In genomic region chr13:48334534-48335127, GRCh38 we compare ENCODE assay signal across 8 cellular contexts.
DNase-seq lines count a peak whose midpoint lies in the region; ATAC-seq and TF ChIP-seq lines count a peak whose summit lies in the region.

No MANE protein-coding gene starts in this region.

- H3K9me2 ChIP-seq in SU-DHL-6 (replicated peaks; ENCODE audit: insufficient read depth, low read length), result no peaks in the 10 kb centered on the region

- H3K4me3 ChIP-seq in SU-DHL-6 (ENCODE audit: insufficient read depth, low read length, poor library complexity, severe bottlenecking), result no peak overlapping the region

- H2AFZ ChIP-seq in SU-DHL-6 (ENCODE audit: low read depth, low read length, severe bottlenecking), result no peak overlapping the region

- peaks cover 23% of the 10 kb centered on the region for H3K79me2 ChIP-seq in SU-DHL-6 (ENCODE audit: insufficient read depth, low read length)

- peaks cover 3% of the 10 kb centered on the region; the same call in 1 of the 2 replicates for H3K36me3 ChIP-seq in SU-DHL-6 (ENCODE audit: low read length)

- H3K9me3 ChIP-seq in SU-DHL-6 (ENCODE audit: insufficient read depth, low read length), result no peaks in the 10 kb centered on the region

- H3K27me3 ChIP-seq in SU-DHL-6 (ENCODE audit: low read length), result no peaks in the 10 kb centered on the region

- peak overlapping the region; percentile 32; the same call in 1 of the 2 replicates for H3K27ac ChIP-seq in SU-DHL-6 (ENCODE audit: low read depth, low read length)

- no peak overlapping the region for H3K9ac ChIP-seq in SU-DHL-6 (ENCODE audit: low read length)

- peaks cover 10% of the 10 kb centered on the region for H3F3A ChIP-seq in SU-DHL-6 (ENCODE audit: insufficient read depth)

- no peak overlapping the region for H3K4me2 ChIP-seq in SU-DHL-6 (ENCODE audit: low read depth, low read length, poor library complexity, severe bottlenecking)

- no peak for ATAC-seq in HG02938 (IDR thresholded peaks at IDR 0.05; ENCODE audit: unreplicated experiment)
- no peak for ATAC-seq in GM21390 (IDR thresholded peaks at IDR 0.05; ENCODE audit: unreplicated experiment)
- no peak for ATAC-seq in HG02973 (IDR thresholded peaks at IDR 0.05; ENCODE audit: unreplicated experiment)

- peak; percentile 54 for TF ChIP-seq CTCF in SU-DHL-6 (IDR thresholded peaks at IDR 0.05; ENCODE audit: insufficient read depth, low read length, poor library complexity, severe bottlenecking)

- DNase-seq in CD1c-positive myeloid dendritic cell (ENCODE audit: extremely low spot score) (peak; percentile 65), HCEC 1CT (peak; percentile 52), fibroblast of peridontal ligament (ENCODE audit: extremely low read depth) (peak; percentile 79), putamen (ENCODE audit: low spot score) (peak; percentile 30)

- no peaks in the 10 kb centered on the region for H4K20me1 ChIP-seq in SU-DHL-6 (ENCODE audit: low read depth, low read length)
